In the genomic region with DNA sequence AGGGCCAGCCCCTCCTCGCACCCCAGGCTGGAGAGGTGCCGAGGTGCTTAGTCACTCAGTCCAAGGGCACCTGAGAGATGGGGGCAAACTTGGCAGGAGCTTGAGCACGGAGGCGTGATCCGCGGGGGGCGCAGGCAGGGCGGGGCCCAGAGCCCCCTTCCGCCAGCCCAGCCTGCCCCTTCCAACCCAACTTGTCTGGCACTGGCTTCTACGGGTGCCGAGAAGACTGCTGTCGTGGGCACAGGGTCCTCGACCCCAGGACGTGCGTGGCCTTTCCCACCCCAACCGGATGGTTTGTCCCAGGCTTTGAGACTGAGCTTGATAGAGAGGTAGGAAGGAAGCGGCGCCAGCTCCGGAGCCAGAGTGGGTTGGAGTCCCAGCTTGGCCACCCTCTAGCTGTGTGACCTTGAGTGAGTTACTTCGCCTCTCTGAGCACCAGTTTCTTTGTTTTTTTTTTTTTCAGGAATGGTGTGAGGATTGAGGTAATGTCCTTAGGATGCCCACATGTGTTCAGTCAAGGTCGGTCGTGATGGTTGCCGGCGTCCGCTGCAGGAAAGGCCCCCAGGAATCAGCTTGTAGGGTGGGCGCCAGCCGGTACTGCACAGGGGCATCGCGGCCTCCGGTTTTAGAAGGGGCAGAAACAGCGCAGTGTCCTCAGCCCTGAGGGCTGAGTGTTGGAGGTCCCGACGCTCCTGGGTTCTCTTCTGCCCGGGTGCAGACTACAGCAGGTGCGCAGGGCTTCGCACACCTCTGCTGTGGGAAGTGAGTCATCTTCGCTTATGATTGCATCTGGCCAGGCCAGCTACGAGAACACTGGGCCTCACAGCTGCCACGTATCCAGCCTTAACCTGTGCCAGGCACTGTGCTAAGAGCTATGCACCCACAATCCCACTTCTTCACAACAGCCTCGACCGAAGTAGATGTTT, we compare ENCODE assay signal across 18 cellular contexts. TPM values are rescaled to one million over a fixed set of nuclear protein-coding genes. Genes with fewer than 3 reads are reported as not detected.
DNase-seq lines count a peak whose midpoint lies in the region; ATAC-seq and TF ChIP-seq lines count a peak whose summit lies in the region.
"Had no signal": no experiment of that assay in that cellular context is flagged by ENCODE, and none has a peak within 500 bp of the region (broad histone marks: within the 10 kb centered on the region; RNA-seq: fewer than 3 reads in every experiment).

No MANE protein-coding gene starts in this region.

- H3K27me3 ChIP-seq in GM23338 (ENCODE audit: insufficient read depth) = peaks cover 100% of the 10 kb centered on the region

- H3K27ac ChIP-seq in GM23338 (ENCODE audit: low read depth) = no peak overlapping the region
- H3K27ac ChIP-seq: spleen, upper lobe of right lung had no signal

- peak overlapping the region; percentile 39 for H3K4me3 ChIP-seq in GM23338

- in situ Hi-C loops in GM13977 (cut with MboI; ENCODE audit: low pct_unique_long_range_greater_than_20kb, low sequenced_read_pairs, unreplicated experiment) = loop anchor here (25.0 kb wide), 2 partner anchors 371 to 479 kb away; partner anchors contain the start of gene EMX2

- no peak overlapping the region; the same call in 1 of the 2 replicates for H2AFZ ChIP-seq in GM23338

- TF ChIP-seq CTCF in GM23338 (conservative IDR thresholded peaks at IDR 0.05; ENCODE audit: low read depth in 2 of 2) = no peak
- TF ChIP-seq CTCF in brain (conservative IDR thresholded peaks at IDR 0.05) = no peak
- no peak for TF ChIP-seq CTCF in nephron (IDR thresholded peaks at IDR 0.05; ENCODE audit: unreplicated experiment in 3 of 3)
- TF ChIP-seq CTCF in GM13977 (IDR thresholded peaks at IDR 0.05; ENCODE audit: extremely low read depth, insufficient read depth, missing control alignments) = no peak

- H3K4me3 Mint-ChIP-seq in GM23338 = peak overlapping the region; percentile 53
- peak overlapping the region in 3 of 5 experiments; percentile 44 to 81 (median 77) for H3K4me3 Mint-ChIP-seq in brain
- H3K4me3 Mint-ChIP-seq in nephron = peak overlapping the region; percentile 11 to 52 (median 24)

- DNase-seq in activated CD4-positive, alpha-beta T cell treated with anti-CD3 and anti-CD28 coated beads for 48 hours = peak; percentile 28
- no peak for DNase-seq in activated CD4-positive, alpha-beta T cell treated with anti-CD3 and anti-CD28 coated beads for 1 hour
- no peak for DNase-seq in GM23338 (ENCODE audit: low spot score)
- no peak for DNase-seq in CD1c-positive myeloid dendritic cell (ENCODE audit: extremely low spot score)
- DNase-seq in GM13977 (ENCODE audit: low spot score) = no peak
- DNase-seq in nucleus accumbens (lab: John Stamatoyannopoulos, UW) = no peak
- DNase-seq: activated effector memory CD4-positive, alpha-beta T cell treated with anti-CD3 and anti-CD28 coated beads, Interleukin-2, amount 50 U/mL, for 16 hours; GDM1; MV-4-11; NCI-H446 treated with DMSO at 0.1 percent for 48 hours; spleen had no signal

- 0 out of 2 replicates have a peak, but pooled peaks cover 6% of the 10 kb centered on the region for H3F3A ChIP-seq in GM23338 (replicated peaks; ENCODE audit: low read depth)

- H3K36me3 Mint-ChIP-seq in GM23338 (ENCODE audit: low read depth) (no peaks in the 10 kb centered on the region), brain (no peaks in the 10 kb centered on the region), nephron (ENCODE audit: low read depth) (no peaks in the 10 kb centered on the region)

- peaks cover 33% of the 10 kb centered on the region for H3K4me1 Mint-ChIP-seq in GM23338
- H3K4me1 Mint-ChIP-seq in brain = peaks cover 40% of the 10 kb centered on the region
- H3K4me1 Mint-ChIP-seq in nephron = peaks cover 26% of the 10 kb centered on the region

- H3K9me3 Mint-ChIP-seq in GM23338 = no peaks in the 10 kb centered on the region; the same call in 2 of the 3 replicates
- peaks cover 0 to 5% (median 3%) of the 10 kb centered on the region in 5 experiments for H3K9me3 Mint-ChIP-seq in brain
- no peaks in the 10 kb centered on the region for H3K9me3 Mint-ChIP-seq in nephron

- H3K36me3 ChIP-seq in GM23338 (ENCODE audit: insufficient read depth) = no peaks in the 10 kb centered on the region
- H3K36me3 ChIP-seq: spleen, upper lobe of right lung had no signal

- no peaks in the 10 kb centered on the region for H3K9me2 ChIP-seq in GM23338 (ENCODE audit: insufficient read depth)

- H3K27me3 Mint-ChIP-seq in GM23338 (ENCODE audit: insufficient read depth, low read depth, poor library complexity) (peaks cover 95% of the 10 kb centered on the region), brain (peaks cover 91% of the 10 kb centered on the region), nephron (ENCODE audit: low read depth) (peaks cover 99% of the 10 kb centered on the region)

- H3K27ac Mint-ChIP-seq in GM23338 (no peak overlapping the region), brain (no peak overlapping the region), nephron (no peak overlapping the region)

- peaks cover 23% of the 10 kb centered on the region for H3K4me1 ChIP-seq in GM23338 (ENCODE audit: insufficient read depth)

- peaks cover 12% of the 10 kb centered on the region for H4K20me1 ChIP-seq in GM23338 (replicated peaks; ENCODE audit: insufficient read depth)

- no peak for ATAC-seq in GM23338

- no peaks in the 10 kb centered on the region for H3K79me2 ChIP-seq in GM23338 (replicated peaks; ENCODE audit: insufficient read depth)

- peak overlapping the region; percentile 75 for H3K4me2 ChIP-seq in GM23338

TF ChIP-seq in GM23338, 12 proteins besides CTCF, POLR2A, EP300 and RAD21:
- no peak for TF ChIP-seq CREB1 (CRISPR knock-in tag; IDR thresholded peaks at IDR 0.05; ENCODE audit: low read depth)
- peak; percentile 5 for TF ChIP-seq EZH2 (IDR thresholded peaks at IDR 0.05; ENCODE audit: low read depth, unreplicated experiment)
- no peak for TF ChIP-seq STAT1 (IDR thresholded peaks at IDR 0.05; ENCODE audit: unreplicated experiment)

RNA-seq across cellular contexts. Expression of gene VAX1, which starts 28.6 kb away (rescaled TPM):
- not detected in 2 replicates for total RNA-seq in GM23338 (2014; rRNA removed; shearing (Covaris generic))
- polyA plus RNA-seq in GM23338 (2016; fragmentation: Nextera tagmentation; extraction: Ambion mirVana) (not detected in 2 replicates), brain (ENCODE audit: insufficient read depth, low read depth, low replicate concordance) (0.48 TPM)
- total RNA-seq: chondrocyte, spleen, upper lobe of right lung had no signal
- polyA plus RNA-seq: AG04450, spleen had no signal

RNA-seq across cellular contexts. Expression of gene KCNK18, which starts 30.6 kb away (rescaled TPM):
- total RNA-seq in GM23338 (2014; rRNA removed; shearing (Covaris generic)) = not detected in 2 replicates
- polyA plus RNA-seq in GM23338 (2016; fragmentation: Nextera tagmentation; extraction: Ambion mirVana) = not detected in 2 replicates
- not detected for polyA plus RNA-seq in brain (ENCODE audit: insufficient read depth, low read depth, low replicate concordance)
- total RNA-seq: chondrocyte, kidney epithelial cell, spleen, upper lobe of right lung had no signal
- polyA plus RNA-seq: AG04450, neural cell, spleen had no signal

Comparison
In these comparisons a context has a peak if more than half of its experiments do, and no peak if none do; other contexts are left out.
1. H3K4me3 Mint-ChIP-seq: peak in every context shown above with its lines; median percentile 77 in brain; 53 in GM23338; 24 in nephron.